1 cellular context compared by ENCODE assay signal in genomic region chr17:36001109-36001735, GRCh38.
TF ChIP-seq lines count a peak whose summit lies in the region.

Gene CCL15 (minus strand): TSS chr17:36001553. CDS start chr17:36001492, 61 bp downstream.

TF ChIP-seq in HepG2, 621 proteins besides CTCF, POLR2A, EP300 and RAD21 (continues in another document):
- no peak for TF ChIP-seq ZNF710 (CRISPR knock-in tag; IDR thresholded peaks at IDR 0.05; ENCODE audit: borderline replicate concordance)
- no peak for TF ChIP-seq ETV5 (CRISPR knock-in tag; IDR thresholded peaks at IDR 0.05; ENCODE audit: borderline replicate concordance)
- TF ChIP-seq PHF21A (CRISPR knock-in tag; IDR thresholded peaks at IDR 0.05), result no peak
- no peak for TF ChIP-seq ZBTB25 (CRISPR knock-in tag; IDR thresholded peaks at IDR 0.05)
- 0 out of 2 replicates have a peak, but pooled peaks have one; percentile 2 for TF ChIP-seq MED1 (CRISPR knock-in tag; IDR thresholded peaks at IDR 0.05)
- TF ChIP-seq HOXA5 (CRISPR knock-in tag; IDR thresholded peaks at IDR 0.05), result no peak
- no peak for TF ChIP-seq HOXA9 (CRISPR knock-in tag; IDR thresholded peaks at IDR 0.05; ENCODE audit: borderline replicate concordance)
- no peak for TF ChIP-seq NFKB2 (CRISPR knock-in tag; IDR thresholded peaks at IDR 0.05; ENCODE audit: borderline replicate concordance)
- TF ChIP-seq NFIB (CRISPR knock-in tag; IDR thresholded peaks at IDR 0.05; ENCODE audit: borderline replicate concordance), result no peak
- TF ChIP-seq MYPOP (CRISPR knock-in tag; IDR thresholded peaks at IDR 0.05), result no peak
- TF ChIP-seq ZNF335 (CRISPR knock-in tag; IDR thresholded peaks at IDR 0.05), result no peak
- no peak for TF ChIP-seq ZNF251 (CRISPR knock-in tag; IDR thresholded peaks at IDR 0.05)
- 0 out of 2 replicates have a peak, but pooled peaks have one; percentile 26 for TF ChIP-seq ZNF784 (CRISPR knock-in tag; IDR thresholded peaks at IDR 0.05; ENCODE audit: borderline replicate concordance)
- TF ChIP-seq NBN (conservative IDR thresholded peaks at IDR 0.05), result no peak
- TF ChIP-seq TCF7 (IDR thresholded peaks at IDR 0.05; ENCODE audit: low read depth), result no peak
- TF ChIP-seq NFATC3 (CRISPR knock-in tag; IDR thresholded peaks at IDR 0.05), result no peak
- no peak for TF ChIP-seq ZFP1 (CRISPR knock-in tag; IDR thresholded peaks at IDR 0.05)
- TF ChIP-seq ZNF577 (CRISPR knock-in tag; IDR thresholded peaks at IDR 0.05; ENCODE audit: borderline replicate concordance, low read depth), result no peak
- TF ChIP-seq RNF219 (CRISPR knock-in tag; IDR thresholded peaks at IDR 0.05), result no peak
- no peak for TF ChIP-seq ZNF138 (CRISPR knock-in tag; IDR thresholded peaks at IDR 0.05; ENCODE audit: low read depth)
- no peak for TF ChIP-seq FOXP4 (CRISPR knock-in tag; IDR thresholded peaks at IDR 0.05)
- no peak for TF ChIP-seq ZBTB1 (CRISPR knock-in tag; IDR thresholded peaks at IDR 0.05; ENCODE audit: borderline replicate concordance)
- TF ChIP-seq KIAA2018 (CRISPR knock-in tag; IDR thresholded peaks at IDR 0.05; ENCODE audit: borderline replicate concordance), result no peak
- TF ChIP-seq SNAPC5 (CRISPR knock-in tag; IDR thresholded peaks at IDR 0.05; ENCODE audit: borderline replicate concordance), result no peak
- peak; percentile 72 for TF ChIP-seq POLR2AphosphoS5 (IDR thresholded peaks at IDR 0.05; ENCODE audit: low read depth, low read length)
- no peak for TF ChIP-seq TGIF2 (CRISPR knock-in tag; IDR thresholded peaks at IDR 0.05)
- TF ChIP-seq KLF12 (CRISPR knock-in tag; IDR thresholded peaks at IDR 0.05; ENCODE audit: borderline replicate concordance), result peak; percentile 37; the same call in 1 of the 2 replicates
- no peak for TF ChIP-seq KAT7 (CRISPR knock-in tag; IDR thresholded peaks at IDR 0.05; ENCODE audit: borderline replicate concordance)
- TF ChIP-seq HBP1 (CRISPR knock-in tag; IDR thresholded peaks at IDR 0.05; ENCODE audit: low read depth), result no peak
- no peak for TF ChIP-seq ZNF776 (CRISPR knock-in tag; IDR thresholded peaks at IDR 0.05)
- TF ChIP-seq ZNF180 (CRISPR knock-in tag; IDR thresholded peaks at IDR 0.05; ENCODE audit: borderline replicate concordance, low read depth), result no peak
- peak; percentile 15 for TF ChIP-seq ASH2L (IDR thresholded peaks at IDR 0.05; ENCODE audit: insufficient read length, low read depth, low read length)
- no peak for TF ChIP-seq ZNF451 (CRISPR knock-in tag; IDR thresholded peaks at IDR 0.05)
- TF ChIP-seq ZNF530 (CRISPR knock-in tag; IDR thresholded peaks at IDR 0.05; ENCODE audit: low read depth), result no peak
- TF ChIP-seq SMC3 (IDR thresholded peaks at IDR 0.05; ENCODE audit: low read length), result no peak
